21 cellular contexts compared by ENCODE assay signal in genomic region chr1:160794396-160794795, GRCh38. TPM values are rescaled to one million over a fixed set of nuclear protein-coding genes. Genes with fewer than 3 reads are reported as not detected.
"Had no signal": no experiment of that assay in that cellular context is flagged by ENCODE, and none has a peak within 500 bp of the region (broad histone marks: within the 10 kb centered on the region; RNA-seq: fewer than 3 reads in every experiment).

No MANE protein-coding gene starts in this region.

- H3K4me1 ChIP-seq: heart right ventricle, sigmoid colon, uterus had no signal

- H3K9me3 ChIP-seq: ovary, sigmoid colon, spleen, uterus had no signal

- ATAC-seq: activated T-cell treated with anti-CD3 and anti-CD28 coated beads, Interleukin-2, amount 50 U/mL, for 4 hours; heart right ventricle had no signal

- H3K4me3 Mint-ChIP-seq: activated CD4-positive, alpha-beta memory T cell treated with anti-CD3 and anti-CD28 coated beads, Interleukin-2, amount 10 ng/mL, durations not matched to agents 7 days and 5 days; activated T-cell treated with anti-CD3 and anti-CD28 coated beads, Interleukin-2, amount 50 U/mL, for 4 hours had no signal

- H3K27ac Mint-ChIP-seq: activated CD4-positive, alpha-beta memory T cell treated with anti-CD3 and anti-CD28 coated beads, Interleukin-2, amount 10 ng/mL, durations not matched to agents 7 days and 5 days had no signal

- H3K9me3 Mint-ChIP-seq: activated CD4-positive, alpha-beta memory T cell treated with anti-CD3 and anti-CD28 coated beads, Interleukin-2, amount 10 ng/mL, durations not matched to agents 7 days and 5 days; activated T-cell treated with anti-CD3 and anti-CD28 coated beads, Interleukin-2, amount 50 U/mL, for 4 hours had no signal

- DNase-seq: activated CD4-positive, alpha-beta memory T cell treated with anti-CD3 and anti-CD28 coated beads, Interleukin-2, amount 10 ng/mL, durations not matched to agents 7 days and 5 days; activated CD4-positive, alpha-beta T cell treated with anti-CD3 and anti-CD28 coated beads for 1 hour; activated effector memory CD4-positive, alpha-beta T cell treated with Interleukin-2 at 50 U/mL for 16 hours; activated T-cell treated with anti-CD3 and anti-CD28 coated beads, Interleukin-2, amount 50 U/mL, for 4 hours; foreskin melanocyte; heart right ventricle; midbrain; ovary; sigmoid colon; spleen; substantia nigra; SW 1271; T-helper 9 cell; uterus had no signal

- H3K4me3 ChIP-seq: heart right ventricle, lung, ovary, sigmoid colon, spleen, tibial nerve, uterus had no signal

- H3K27me3 ChIP-seq: ovary, sigmoid colon, spleen, tibial nerve, uterus had no signal

- H3K36me3 ChIP-seq: heart right ventricle, ovary, sigmoid colon, spleen, tibial nerve, uterus had no signal

- H3K27ac ChIP-seq: epithelial cell of prostate, heart right ventricle, ovary, sigmoid colon, tibial nerve, uterus had no signal

RNA-seq across cellular contexts. Expression of gene LY9, which starts 1.6 kb away (rescaled TPM):
- total RNA-seq: astrocyte, dermis microvascular lymphatic vessel endothelial cell, fibroblast of lung, myocyte had no signal
- polyA plus RNA-seq: fibroblast of lung had no signal

RNA-seq across cellular contexts. Expression of gene SLAMF7, which starts 55.3 kb away (rescaled TPM):
- total RNA-seq: dermis microvascular lymphatic vessel endothelial cell, fibroblast of lung, myocyte had no signal
- polyA plus RNA-seq: fibroblast of lung had no signal
